ENCODE assay signal across 13 cellular contexts in genomic region chr3:13578246-13578645, GRCh38. TPM values are rescaled to one million over a fixed set of nuclear protein-coding genes. Genes with fewer than 3 reads are reported as not detected.
DNase-seq lines count a peak whose midpoint lies in the region; ATAC-seq and TF ChIP-seq lines count a peak whose summit lies in the region.
"Had no signal": no experiment of that assay in that cellular context is flagged by ENCODE, and none has a peak within 500 bp of the region (broad histone marks: within the 10 kb centered on the region; RNA-seq: fewer than 3 reads in every experiment).

No MANE protein-coding gene starts in this region.

- H3K27ac Mint-ChIP-seq in chondrocyte (ENCODE audit: unreplicated experiment) = peak overlapping the region; percentile 37
- H3K27ac Mint-ChIP-seq: CD4-positive, CD25-positive, alpha-beta regulatory T cell had no signal

- no peak for TF ChIP-seq CTCF in chondrocyte (IDR thresholded peaks at IDR 0.05)

- DNase-seq in GM23248 = peak; percentile 57
- DNase-seq in chondrocyte (ENCODE audit: low spot score) = no peak
- peak; percentile 41 for DNase-seq in kidney tubule cell (ENCODE audit: low spot score)
- DNase-seq in T-helper 1 cell = no peak
- no peak for DNase-seq in aorta
- DNase-seq in substantia nigra (lab: John Stamatoyannopoulos, UW) = no peak
- DNase-seq: ACHN; CD4-positive, CD25-positive, alpha-beta regulatory T cell; DMS53 had no signal

- no peaks in the 10 kb centered on the region for H3K36me3 ChIP-seq in GM23248 (ENCODE audit: low read depth)
- no peaks in the 10 kb centered on the region for H3K36me3 ChIP-seq in aorta (ENCODE audit: control insufficient read depth in 1 of 2, insufficient read depth in 2 of 2, low read length in 1 of 2)
- H3K36me3 ChIP-seq: BLaER1 treated with 17β-estradiol and CSF1 and Interleukin-3, amounts not matched to agents 10 nM and 100 nM; HAP-1 had no signal

- no peak overlapping the region for H3K9ac ChIP-seq in GM23248
- H3K9ac ChIP-seq: BLaER1 treated with 17β-estradiol and CSF1 and Interleukin-3, amounts not matched to agents 10 nM and 100 nM had no signal

- no peak for ATAC-seq in GM21825 (IDR thresholded peaks at IDR 0.05; ENCODE audit: unreplicated experiment)
- ATAC-seq in aorta (ENCODE audit: low FRiP score) = no peak

- H3K4me1 ChIP-seq in GM23248 (ENCODE audit: insufficient read depth) = peaks cover 32% of the 10 kb centered on the region
- no peaks in the 10 kb centered on the region for H3K4me1 ChIP-seq in aorta (ENCODE audit: control insufficient read depth in 1 of 2, insufficient read depth in 2 of 2, low read length in 2 of 2)
- H3K4me1 ChIP-seq: HAP-1 had no signal

- peaks cover 57% of the 10 kb centered on the region for H3K4me1 Mint-ChIP-seq in chondrocyte (ENCODE audit: low read depth)
- H3K4me1 Mint-ChIP-seq: CD4-positive, CD25-positive, alpha-beta regulatory T cell had no signal

- H3K36me3 Mint-ChIP-seq in chondrocyte (ENCODE audit: low read depth) = peaks cover 5% of the 10 kb centered on the region
- H3K36me3 Mint-ChIP-seq: CD4-positive, CD25-positive, alpha-beta regulatory T cell had no signal

- intact Hi-C loops in aorta (cut with DNase I) = no loop called here

- no peak overlapping the region for H2AFZ ChIP-seq in GM23248

- H3K4me3 Mint-ChIP-seq in chondrocyte (ENCODE audit: unreplicated experiment) = no peak overlapping the region
- H3K4me3 Mint-ChIP-seq: CD4-positive, CD25-positive, alpha-beta regulatory T cell had no signal

- no peaks in the 10 kb centered on the region for H3K9me2 ChIP-seq in GM23248 (ENCODE audit: insufficient read depth)

- in situ Hi-C loops in GM23248 (cut with MboI) = no loop called here

- H3K79me2 ChIP-seq in GM23248 (ENCODE audit: insufficient read depth) = peaks cover 23% of the 10 kb centered on the region

- no peaks in the 10 kb centered on the region for H4K20me1 ChIP-seq in GM23248 (ENCODE audit: insufficient read depth)

- no peaks in the 10 kb centered on the region for H3K9me3 ChIP-seq in GM23248 (ENCODE audit: low read depth)
- H3K9me3 ChIP-seq in aorta (ENCODE audit: control insufficient read depth, low read length) = no peaks in the 10 kb centered on the region
- H3K9me3 ChIP-seq: BLaER1 treated with 17β-estradiol and CSF1 and Interleukin-3, amounts not matched to agents 10 nM and 100 nM; HAP-1 had no signal

- H3K9me3 Mint-ChIP-seq in chondrocyte (ENCODE audit: low read depth) = no peaks in the 10 kb centered on the region
- H3K9me3 Mint-ChIP-seq: CD4-positive, CD25-positive, alpha-beta regulatory T cell had no signal

- H3F3A ChIP-seq in GM23248 (ENCODE audit: insufficient read depth) = peaks cover 19% of the 10 kb centered on the region

- H3K27me3 Mint-ChIP-seq in chondrocyte (ENCODE audit: low read depth) = no peaks in the 10 kb centered on the region

- peak overlapping the region; percentile 65 for H3K27ac ChIP-seq in GM23248
- H3K27ac ChIP-seq in aorta (ENCODE audit: low read depth in 1 of 2, low read length in 2 of 2) = no peak overlapping the region
- no peak overlapping the region for H3K27ac ChIP-seq in substantia nigra (ENCODE audit: low read depth, low read length, poor library complexity, severe bottlenecking)
- H3K27ac ChIP-seq: HL-60 had no signal

- H3K27me3 ChIP-seq in GM23248 (replicated peaks; ENCODE audit: insufficient read depth) (no peaks in the 10 kb centered on the region), aorta (ENCODE audit: control insufficient read depth in 1 of 2, insufficient read depth in 2 of 2, low read length in 1 of 2) (no peaks in the 10 kb centered on the region)
- H3K27me3 ChIP-seq: BLaER1 treated with 17β-estradiol and CSF1 and Interleukin-3, amounts not matched to agents 10 nM and 100 nM had no signal

- no peak overlapping the region for H3K4me2 ChIP-seq in GM23248 (ENCODE audit: unreplicated experiment)

- 41 to 42% methylated on average over 2 of the region's 2 CpGs for WGBS in GM23248 (ENCODE audit: low coverage in 1 of 2, low lambda C conversion rate in 2 of 2, missing lambda C conversion rate in 2 of 2), 2 experiments
- WGBS in aorta, 2 donors = 67 to 76% methylated on average over 2 of the region's 2 CpGs

- H3K4me3 ChIP-seq in GM23248 (no peak overlapping the region), aorta (ENCODE audit: low read length in 2 of 2) (no peak overlapping the region)
- H3K4me3 ChIP-seq: BLaER1 treated with 17β-estradiol and CSF1 and Interleukin-3, amounts not matched to agents 10 nM and 100 nM; HAP-1 had no signal

RNA-seq across cellular contexts. Expression of gene FBLN2, which starts 29.3 kb away (rescaled TPM):
- 636 and 646 TPM in 2 replicates for total RNA-seq in GM23248 (2014; rRNA removed; shearing (Covaris generic))
- polyA plus RNA-seq in GM23248 (2016; fragmentation: Nextera tagmentation; extraction: Ambion mirVana) = 447 and 468 TPM in 2 replicates
- total RNA-seq in chondrocyte = 284 to 413 TPM (median 394 TPM) in 3 replicates
- total RNA-seq in aorta = 100 to 1,000 TPM; 117 to 494 TPM
- 10 to 100 TPM; 16.7 to 19.9 TPM for polyA plus RNA-seq in aorta
- total RNA-seq: CD4-positive, CD25-positive, alpha-beta regulatory T cell had no signal
- polyA plus RNA-seq: CD4-positive, CD25-positive, alpha-beta regulatory T cell had no signal

Comparison
In these comparisons a context has a peak if more than half of its experiments do, and no peak if none do; other contexts are left out.
1. DNase-seq: peak in GM23248 (single experiment) and kidney tubule cell (single experiment); none in chondrocyte (single experiment), T-helper 1 cell (0 of 5), aorta (0 of 2) and substantia nigra (0 of 49).